Comparison of ENCODE assay signal across 9 cellular contexts in the genomic region with DNA sequence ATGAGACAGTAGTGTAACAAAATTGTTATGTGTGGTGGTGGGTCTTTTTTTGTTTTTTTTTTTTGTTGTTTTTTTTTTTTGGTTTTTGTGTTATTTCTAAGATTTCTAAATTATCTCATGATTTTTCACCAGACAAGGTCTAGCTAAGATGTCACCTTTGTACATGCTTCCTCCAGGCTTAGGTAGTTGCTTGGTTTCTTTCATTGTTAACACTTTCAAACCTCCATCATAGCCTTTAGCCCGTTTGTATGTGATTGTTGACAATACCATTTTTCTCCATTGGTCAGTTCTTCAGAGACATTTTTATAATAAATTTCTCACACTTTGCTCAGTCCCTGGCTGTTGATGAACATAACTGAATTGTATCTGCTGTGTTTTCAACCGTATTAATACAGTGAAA. TPM values are rescaled to one million over a fixed set of nuclear protein-coding genes. Genes with fewer than 3 reads are reported as not detected.
DNase-seq lines count a peak whose midpoint lies in the region; ATAC-seq, FAIRE-seq and TF ChIP-seq lines count a peak whose summit lies in the region.
"Had no signal": no experiment of that assay in that cellular context is flagged by ENCODE, and none has a peak within 500 bp of the region (broad histone marks: within the 10 kb centered on the region; RNA-seq: fewer than 3 reads in every experiment).

No MANE protein-coding gene starts in this region.

- POLR2A ChIA-PET in PC-3 (lab: Charles Lee; ENCODE audit: unreplicated experiment) = interaction anchor here (0.6 kb wide), 1 partner anchor 101 kb away, joined by 31 read pairs; no protein-coding TSS in a partner anchor
- POLR2A ChIA-PET in endothelial cell of umbilical vein (lab: Charles Lee) = no interaction called here

- TF ChIP-seq POLR2A in endothelial cell of umbilical vein (IDR thresholded peaks at IDR 0.05; ENCODE audit: low read depth, low read length) = no peak

- H3K4me3 ChIP-seq in GM23248 (peak overlapping the region; percentile 100), PC-3 (ENCODE audit: low read length) (peak overlapping the region; percentile 99), endothelial cell of umbilical vein (replicated peaks in 1 of 3; ENCODE audit: insufficient read depth in 1 of 3, low read depth in 1 of 3, low read length in 3 of 3) (peak overlapping the region in 2 of 3 experiments; percentile 14 to 86), psoas muscle (peak overlapping the region; percentile 100)
- H3K4me3 ChIP-seq in effector memory CD4-positive, alpha-beta T cell (ENCODE audit: insufficient read depth, low read depth, low read length, poor library complexity, severe bottlenecking) = no peak overlapping the region

- intact Hi-C loops in PC-3 (cut with micrococcal nuclease) = loop anchor here (2.0 to 10.0 kb wide), 4 partner anchors 14 to 528 kb away; partner anchors contain the start of genes PHLPP1 and ZCCHC2
- intact Hi-C loops in endothelial cell of umbilical vein (cut with micrococcal nuclease) = no loop called here
- intact Hi-C loops in psoas muscle (cut with DNase I) = loop anchor here (5.0 to 10.0 kb wide), 4 partner anchors 58 to 796 kb away; partner anchors contain the start of gene PHLPP1 (in 1 of the 2)

- no peak overlapping the region for H2AFZ ChIP-seq in GM23248
- no peak overlapping the region for H2AFZ ChIP-seq in PC-3 (ENCODE audit: low read length)
- H2AFZ ChIP-seq in endothelial cell of umbilical vein (ENCODE audit: low read depth, low read length) = no peak overlapping the region

- H3K9me2 ChIP-seq in GM23248 (ENCODE audit: insufficient read depth) = no peaks in the 10 kb centered on the region
- H3K9me2 ChIP-seq in PC-3 (replicated peaks; ENCODE audit: low read length) = no peaks in the 10 kb centered on the region

- H3K27ac ChIP-seq in GM23248 (no peak overlapping the region), PC-3 (ENCODE audit: low read length) (no peak overlapping the region), endothelial cell of umbilical vein (ENCODE audit: insufficient read depth, low read depth, low read length) (no peak overlapping the region), psoas muscle (no peak overlapping the region)
- H3K27ac ChIP-seq in effector memory CD4-positive, alpha-beta T cell (ENCODE audit: insufficient read depth, low read length, poor library complexity, severe bottlenecking) = no peak overlapping the region
- H3K27ac ChIP-seq: uterus had no signal

- H3K4me2 ChIP-seq in GM23248 (ENCODE audit: unreplicated experiment) (peak overlapping the region; percentile 100), PC-3 (ENCODE audit: low read length) (peak overlapping the region; percentile 95), endothelial cell of umbilical vein (ENCODE audit: insufficient read depth, low read length) (peak overlapping the region; percentile 95)

- H3K9me3 ChIP-seq in GM23248 (ENCODE audit: low read depth) = no peaks in the 10 kb centered on the region
- H3K9me3 ChIP-seq in PC-3 (ENCODE audit: low read length) = no peaks in the 10 kb centered on the region
- no peaks in the 10 kb centered on the region for H3K9me3 ChIP-seq in endothelial cell of umbilical vein (replicated peaks; ENCODE audit: control insufficient read depth, insufficient read depth, low read length)
- H3K9me3 ChIP-seq in psoas muscle = no peaks in the 10 kb centered on the region
- H3K9me3 ChIP-seq in effector memory CD4-positive, alpha-beta T cell (ENCODE audit: control insufficient read depth, low read length) = no peaks in the 10 kb centered on the region
- H3K9me3 ChIP-seq: uterus had no signal

- H3K79me2 ChIP-seq in GM23248 (ENCODE audit: insufficient read depth) (peaks cover 76% of the 10 kb centered on the region), PC-3 (ENCODE audit: low read length) (peaks cover 92% of the 10 kb centered on the region), endothelial cell of umbilical vein (ENCODE audit: control insufficient read depth, insufficient read depth, low read length) (peaks cover 69% of the 10 kb centered on the region)

- WGBS in GM23248 (ENCODE audit: low coverage in 1 of 2, low lambda C conversion rate in 2 of 2, missing lambda C conversion rate in 2 of 2), 2 experiments = 31 to 40% methylated on average over 2 of the region's 2 CpGs
- 27 to 45% (median 28%) methylated on average over 2 of the region's 2 CpGs for WGBS in psoas muscle, 3 donors

- H4K20me1 ChIP-seq in GM23248 (ENCODE audit: insufficient read depth) (peaks cover 40% of the 10 kb centered on the region; the same call in 1 of the 2 replicates), PC-3 (ENCODE audit: low read length) (peaks cover 24% of the 10 kb centered on the region), endothelial cell of umbilical vein (replicated peaks; ENCODE audit: control insufficient read depth, extremely low read depth, insufficient read depth, low read length) (no peaks in the 10 kb centered on the region)

- H3K36me3 ChIP-seq in GM23248 (ENCODE audit: low read depth) = no peaks in the 10 kb centered on the region
- no peaks in the 10 kb centered on the region for H3K36me3 ChIP-seq in PC-3 (ENCODE audit: low read depth, low read length)
- no peaks in the 10 kb centered on the region for H3K36me3 ChIP-seq in endothelial cell of umbilical vein (ENCODE audit: control insufficient read depth in 2 of 2, extremely low read depth in 1 of 2, insufficient read depth in 2 of 2, low read length in 2 of 2)
- H3K36me3 ChIP-seq in psoas muscle (ENCODE audit: insufficient read depth in 1 of 2, low read depth in 1 of 2) = peaks cover 0 to 2% of the 10 kb centered on the region in 2 donors
- no peaks in the 10 kb centered on the region for H3K36me3 ChIP-seq in effector memory CD4-positive, alpha-beta T cell (ENCODE audit: control insufficient read depth, insufficient read depth, low read length)
- H3K36me3 ChIP-seq: uterus had no signal

- BruUV-seq in PC-3 (replicated peaks; lab: Mats Ljungman, UMichigan) (no TSS peak), endothelial cell of umbilical vein (replicated peaks; lab: Mats Ljungman, UMichigan) (no TSS peak)

- CTCF ChIA-PET in PC-3 (lab: Charles Lee) = no interaction called here
- CTCF ChIA-PET in endothelial cell of umbilical vein (lab: Charles Lee) = interaction anchor here (2.0 kb wide), 1 partner anchor 60 kb away, joined by 9 read pairs; no protein-coding TSS in a partner anchor

- peak overlapping the region; percentile 93 for H3K9ac ChIP-seq in GM23248
- H3K9ac ChIP-seq in PC-3 (ENCODE audit: low read length) = peak overlapping the region; percentile 88
- H3K9ac ChIP-seq in endothelial cell of umbilical vein (replicated peaks; ENCODE audit: extremely low read depth, insufficient read depth, low read length) = no peak overlapping the region

- DNase-seq in GM23248 (no peak), PC-3 (no peak), endothelial cell of umbilical vein (ENCODE audit: low read depth, low spot score) (no peak), psoas muscle (no peak), DMS114 treated with DMSO at 0.1 percent for 48 hours (lab: John Stamatoyannopoulos, UW; ENCODE audit: unreplicated experiment) (no peak)
- no peak for DNase-seq in effector memory CD4-positive, alpha-beta T cell
- DNase-seq: SHP77 treated with DMSO at 0.1 percent for 48 hours, uterus had no signal

- H3K4me1 ChIP-seq in GM23248 (ENCODE audit: insufficient read depth) (peaks cover 19% of the 10 kb centered on the region), PC-3 (ENCODE audit: insufficient read depth, low read length) (peaks cover 34% of the 10 kb centered on the region), endothelial cell of umbilical vein (ENCODE audit: control insufficient read depth, extremely low read depth, insufficient read depth, low read length) (peaks cover 34% of the 10 kb centered on the region), psoas muscle (peaks cover 36% of the 10 kb centered on the region)
- H3K4me1 ChIP-seq in effector memory CD4-positive, alpha-beta T cell (ENCODE audit: control insufficient read depth, insufficient read depth, low read length, poor library complexity, severe bottlenecking) = peaks cover 36% of the 10 kb centered on the region

- H3K27me3 ChIP-seq in GM23248 (replicated peaks; ENCODE audit: insufficient read depth) (no peaks in the 10 kb centered on the region), PC-3 (ENCODE audit: low read length) (no peaks in the 10 kb centered on the region), endothelial cell of umbilical vein (ENCODE audit: control insufficient read depth in 2 of 2, insufficient read depth in 2 of 2, low read length in 2 of 2) (no peaks in the 10 kb centered on the region), psoas muscle (ENCODE audit: insufficient read depth in 3 of 3, low read length in 2 of 3) (no peaks in the 10 kb centered on the region)
- H3K27me3 ChIP-seq in effector memory CD4-positive, alpha-beta T cell (replicated peaks; ENCODE audit: control insufficient read depth, insufficient read depth, low read length, poor library complexity, severe bottlenecking) = no peaks in the 10 kb centered on the region
- H3K27me3 ChIP-seq: uterus had no signal

- dilution Hi-C loops in endothelial cell of umbilical vein (cut with MboI; ENCODE audit: extremely low pct_ligation_motif_present, low sequenced_read_pairs) = no loop called here

- no peaks in the 10 kb centered on the region for H3K9me1 ChIP-seq in endothelial cell of umbilical vein (replicated peaks; ENCODE audit: control insufficient read depth, extremely low read depth, insufficient read depth, low read length)

- TF ChIP-seq CTCF in PC-3 (conservative IDR thresholded peaks at IDR 0.05; ENCODE audit: low read depth, low read length) = no peak
- no peak for TF ChIP-seq CTCF in endothelial cell of umbilical vein (IDR thresholded peaks at IDR 0.05; ENCODE audit: extremely low read depth in 1 of 2, insufficient read depth in 1 of 2, low read depth in 1 of 2, low read length in 2 of 2)
- TF ChIP-seq CTCF in psoas muscle (IDR thresholded peaks at IDR 0.05) = no peak

- in situ Hi-C loops in GM23248 (cut with MboI) = loop anchor here (25.0 kb wide), 1 partner anchor 373 kb away; no protein-coding TSS in a partner anchor

- no peak for ATAC-seq in PC-3
- no peak for ATAC-seq in psoas muscle
- ATAC-seq in HG03354 (IDR thresholded peaks at IDR 0.05; ENCODE audit: poor library complexity, severe bottlenecking, unreplicated experiment) = no peak

- no peak for FAIRE-seq in endothelial cell of umbilical vein (lab: Jason Lieb, UNC)

- H3F3A ChIP-seq in GM23248 (ENCODE audit: insufficient read depth) (peaks cover 13% of the 10 kb centered on the region; the same call in 1 of the 2 replicates), PC-3 (ENCODE audit: low read length, unreplicated experiment) (no peaks in the 10 kb centered on the region)

RNA-seq across cellular contexts. Expression of gene RELCH, which starts 2.2 kb away (rescaled TPM):
- total RNA-seq in GM23248 (2014; rRNA removed; shearing (Covaris generic)) = 31.6 and 38.6 TPM in 2 replicates
- polyA plus RNA-seq in GM23248 (2016; fragmentation: Nextera tagmentation; extraction: Ambion mirVana) (7.9 and 8.6 TPM in 2 replicates), endothelial cell of umbilical vein (3.9 and 6.6 TPM in 2 replicates), psoas muscle (10 to 100 TPM in 1 of 3 donors, 1 to 10 TPM in 2; 3.5 to 13.0 (median 4.4) TPM)
- total RNA-seq in PC-3 (2014; rRNA removed) (17.3 and 21.6 TPM in 2 replicates), endothelial cell of umbilical vein (20.7 and 25.2 TPM in 2 replicates), psoas muscle (10 to 100 TPM in 2 of 4 donors, 1 to 10 TPM in 2; 7.8 to 13.4 (median 10.9) TPM)
- polyA plus RNA-seq in endothelial cell of umbilical vein (2011; cell fraction: cytosol; rRNA removed) = 5.6 and 6.6 TPM in 2 replicates
- 39.1 and 40.7 TPM in 2 replicates for polyA plus RNA-seq in endothelial cell of umbilical vein (2011; cell fraction: nucleus; rRNA removed)
- polyA plus RNA-seq in endothelial cell of umbilical vein (2012) = 9.2 and 15.7 TPM in 2 replicates
- polyA minus RNA-seq in endothelial cell of umbilical vein = 60.4 and 69.7 TPM in 2 replicates
- polyA minus RNA-seq in endothelial cell of umbilical vein (2011; cell fraction: cytosol; rRNA and poly(A)+ RNA removed) = 8.6 TPM
- 98.1 and 143 TPM in 2 replicates for polyA minus RNA-seq in endothelial cell of umbilical vein (2011; cell fraction: nucleus; rRNA and poly(A)+ RNA removed)

RNA-seq across cellular contexts. Expression of gene PIGN, which starts 2.4 kb away (rescaled TPM):
- total RNA-seq in GM23248 (2014; rRNA removed; shearing (Covaris generic)) = 22.3 and 27.2 TPM in 2 replicates
- polyA plus RNA-seq in GM23248 (2016; fragmentation: Nextera tagmentation; extraction: Ambion mirVana) (16.0 and 17.5 TPM in 2 replicates), endothelial cell of umbilical vein (13.7 and 14.1 TPM in 2 replicates), psoas muscle (1 to 10 TPM; 3.2 to 7.3 (median 4.3) TPM)
- total RNA-seq in PC-3 (2014; rRNA removed) (20.3 and 22.7 TPM in 2 replicates), endothelial cell of umbilical vein (26.1 and 31.1 TPM in 2 replicates), psoas muscle (10 to 100 TPM in 2 of 4 donors, 1 to 10 TPM in 2; 9.5 to 18.0 (median 13.0) TPM)
- 5.4 and 6.1 TPM in 2 replicates for polyA plus RNA-seq in endothelial cell of umbilical vein (2011; cell fraction: cytosol; rRNA removed)
- 9.2 and 10.8 TPM in 2 replicates for polyA plus RNA-seq in endothelial cell of umbilical vein (2011; cell fraction: nucleus; rRNA removed)
- 14.2 and 17.4 TPM in 2 replicates for polyA plus RNA-seq in endothelial cell of umbilical vein (2012)
- 72.7 and 102 TPM in 2 replicates for polyA minus RNA-seq in endothelial cell of umbilical vein
- polyA minus RNA-seq in endothelial cell of umbilical vein (2011; cell fraction: cytosol; rRNA and poly(A)+ RNA removed) = 13.9 TPM
- 63.2 and 103 TPM in 2 replicates for polyA minus RNA-seq in endothelial cell of umbilical vein (2011; cell fraction: nucleus; rRNA and poly(A)+ RNA removed)
